ENCODE assay signal across 1 cellular context in genomic region chr12:52980773-52981423, GRCh38.
A peak's percentile ranks its signal among the peaks of the same experiment; 100 is the strongest.
TF ChIP-seq lines count a peak whose summit lies in the region.

No MANE protein-coding gene starts in this region.

TF ChIP-seq in HepG2, 621 proteins besides CTCF, POLR2A, EP300 and RAD21 (continued from another document and continues in another):
- TF ChIP-seq PAXIP1 (CRISPR knock-in tag; conservative IDR thresholded peaks at IDR 0.05) (peak; percentile 33; the same call in 1 of the 2 replicates), PLSCR1 (CRISPR knock-in tag; IDR thresholded peaks at IDR 0.05; ENCODE audit: borderline replicate concordance) (no peak), ZNF10 (CRISPR knock-in tag; IDR thresholded peaks at IDR 0.05; ENCODE audit: borderline replicate concordance, low read depth) (no peak), SP4 (CRISPR knock-in tag; IDR thresholded peaks at IDR 0.05) (peak; percentile 29), HOXA5 (CRISPR knock-in tag; IDR thresholded peaks at IDR 0.05) (peak; percentile 78; the same call in 1 of the 2 replicates), FUBP1 (CRISPR knock-in tag; IDR thresholded peaks at IDR 0.05; ENCODE audit: borderline replicate concordance) (no peak), KLF16 (CRISPR knock-in tag; IDR thresholded peaks at IDR 0.05) (peak in 1 of 2 experiments; percentile 75; a peak in 1 of 4 replicates), NFIC (IDR thresholded peaks at IDR 0.05; ENCODE audit: low read length) (no peak), ZBTB7A (CRISPR knock-in tag; IDR thresholded peaks at IDR 0.05) (no peak), PHB2 (IDR thresholded peaks at IDR 0.05; ENCODE audit: partially characterized antibody) (no peak), HOXD1 (CRISPR knock-in tag; IDR thresholded peaks at IDR 0.05) (no peak), CENPBD1 (CRISPR knock-in tag; IDR thresholded peaks at IDR 0.05; ENCODE audit: borderline replicate concordance, low read depth) (no peak), ERF (CRISPR knock-in tag; IDR thresholded peaks at IDR 0.05) (peak; percentile 89), ZNF24 (IDR thresholded peaks at IDR 0.05) (0 out of 2 replicates have a peak, but pooled peaks have one; percentile 52), SUZ12 (IDR thresholded peaks at IDR 0.05; ENCODE audit: low read depth, low read length) (no peak), SP5 (CRISPR knock-in tag; IDR thresholded peaks at IDR 0.05; ENCODE audit: borderline replicate concordance, low read depth) (0 out of 2 replicates have a peak, but pooled peaks have one; percentile 25), PHF21A (CRISPR knock-in tag; IDR thresholded peaks at IDR 0.05) (peak; percentile 70; the same call in 1 of the 2 replicates), ZSCAN29 (CRISPR knock-in tag; conservative IDR thresholded peaks at IDR 0.05) (no peak), SPEN (CRISPR knock-in tag; IDR thresholded peaks at IDR 0.05; ENCODE audit: low read depth) (peak; percentile 64; the same call in 1 of the 2 replicates), ZNF143 (CRISPR knock-in tag; IDR thresholded peaks at IDR 0.05) (no peak), ZFP36L2 (CRISPR knock-in tag; IDR thresholded peaks at IDR 0.05) (no peak), ZNF766 (CRISPR knock-in tag; IDR thresholded peaks at IDR 0.05; ENCODE audit: borderline replicate concordance) (peak; percentile 42; the same call in 1 of the 2 replicates), TCF7 (IDR thresholded peaks at IDR 0.05; ENCODE audit: low read depth) (0 out of 2 replicates have a peak, but pooled peaks have one; percentile 5), RFXAP (CRISPR knock-in tag; IDR thresholded peaks at IDR 0.05; ENCODE audit: borderline replicate concordance) (0 out of 2 replicates have a peak, but pooled peaks have one; percentile 68), STAT6 (CRISPR knock-in tag; IDR thresholded peaks at IDR 0.05; ENCODE audit: borderline replicate concordance) (peak; percentile 74; the same call in 1 of the 2 replicates), NR2F2 (IDR thresholded peaks at IDR 0.05; ENCODE audit: borderline replicate concordance, low read depth) (0 out of 2 replicates have a peak, but pooled peaks have one; percentile 29), ZNF83 (CRISPR knock-in tag; IDR thresholded peaks at IDR 0.05; ENCODE audit: borderline replicate concordance) (no peak; the same call in 1 of the 2 replicates), SRSF9 (IDR thresholded peaks at IDR 0.05; ENCODE audit: borderline replicate concordance, insufficient read depth, low read depth, low read length, poor library complexity, severe bottlenecking) (no peak), RERE (CRISPR knock-in tag; IDR thresholded peaks at IDR 0.05; ENCODE audit: low read depth) (no peak), CEBPZ (IDR thresholded peaks at IDR 0.05; ENCODE audit: low read length) (no peak; the same call in 1 of the 2 replicates), POGK (CRISPR knock-in tag; conservative IDR thresholded peaks at IDR 0.05) (0 out of 2 replicates have a peak, but pooled peaks have one; percentile 56), RARA (CRISPR knock-in tag; IDR thresholded peaks at IDR 0.05) (peak; percentile 34), ZNF121 (CRISPR knock-in tag; IDR thresholded peaks at IDR 0.05) (peak; percentile 98), ATF5 (CRISPR knock-in tag; IDR thresholded peaks at IDR 0.05; ENCODE audit: low read depth) (no peak)
